In the genomic region with DNA sequence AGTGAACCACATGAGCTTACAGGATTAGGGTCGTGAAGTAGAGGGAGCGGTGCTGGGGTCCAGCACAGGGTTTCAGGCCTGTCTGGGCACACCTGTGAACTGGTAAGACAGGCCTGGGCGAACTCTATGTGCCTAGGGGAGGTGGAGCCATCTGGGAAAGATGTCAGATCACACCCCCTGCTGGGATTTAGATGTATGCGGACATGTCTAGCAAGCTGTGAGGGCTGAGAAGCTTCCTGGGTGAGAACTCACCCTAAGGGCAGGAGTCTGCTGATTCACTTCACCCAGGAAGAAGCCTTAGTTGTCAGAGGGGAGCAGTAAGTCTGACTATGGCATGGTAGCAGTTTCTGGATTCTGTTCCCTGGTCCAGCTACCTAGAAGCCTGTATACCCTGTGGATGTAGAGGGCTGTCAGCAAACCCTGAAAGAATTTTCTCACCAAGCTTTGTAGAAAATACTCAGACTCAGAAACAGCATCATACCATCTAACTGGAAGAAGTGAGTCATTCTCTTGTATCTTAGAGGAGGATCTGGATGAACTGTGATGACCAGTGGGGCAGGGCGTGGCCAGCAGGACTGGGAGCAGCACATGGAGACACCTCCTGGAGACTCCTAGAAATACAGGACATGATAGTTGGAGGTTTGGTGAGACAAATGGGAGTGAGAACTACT, we compare ENCODE assay signal across 8 cellular contexts. TPM values are rescaled to one million over a fixed set of nuclear protein-coding genes. Genes with fewer than 3 reads are reported as not detected.
DNase-seq lines count a peak whose midpoint lies in the region; ATAC-seq, FAIRE-seq and TF ChIP-seq lines count a peak whose summit lies in the region.

No MANE protein-coding gene starts in this region.

- H3K4me3 Mint-ChIP-seq in activated naive CD8-positive, alpha-beta T cell treated with anti-CD3 and anti-CD28 coated beads for 36 hours, result no peak overlapping the region
- no peak overlapping the region for H3K4me3 Mint-ChIP-seq in progenitor cell of endocrine pancreas (ENCODE audit: low read depth)

- no peaks in the 10 kb centered on the region for H3K9me3 Mint-ChIP-seq in activated naive CD8-positive, alpha-beta T cell treated with anti-CD3 and anti-CD28 coated beads for 36 hours
- no peaks in the 10 kb centered on the region for H3K9me3 Mint-ChIP-seq in progenitor cell of endocrine pancreas (ENCODE audit: low read depth)

- ATAC-seq in A549 (peak; percentile 93 to 98), left ventricle myocardium superior (peak; percentile 66), GM21717 (IDR thresholded peaks at IDR 0.05; ENCODE audit: unreplicated experiment) (no peak)

- DNase-seq in A549 (ENCODE audit: low read depth in 1 of 2, low spot score in 1 of 2), result peak; percentile 90 to 98
- DNase-seq in GM10248 (ENCODE audit: extremely low spot score), result peak; percentile 33
- DNase-seq in NCI-H2196 treated with DMSO at 0.1 percent for 48 hours (lab: John Stamatoyannopoulos, UW; ENCODE audit: unreplicated experiment), result peak; percentile 52
- peak; percentile 48 for DNase-seq in activated naive CD8-positive, alpha-beta T cell treated with anti-CD3 and anti-CD28 coated beads for 36 hours
- DNase-seq in left ventricle myocardium superior, result peak; percentile 63
- DNase-seq in progenitor cell of endocrine pancreas (ENCODE audit: low spot score, unreplicated experiment), result no peak

- no peak for TF ChIP-seq POLR2A in A549 (IDR thresholded peaks at IDR 0.05; ENCODE audit: low read length)

- H3K4me1 Mint-ChIP-seq in activated naive CD8-positive, alpha-beta T cell treated with anti-CD3 and anti-CD28 coated beads for 36 hours, result peaks cover 12% of the 10 kb centered on the region
- no peaks in the 10 kb centered on the region for H3K4me1 Mint-ChIP-seq in progenitor cell of endocrine pancreas (ENCODE audit: low read depth)

- no peaks in the 10 kb centered on the region for H3K36me3 Mint-ChIP-seq in activated naive CD8-positive, alpha-beta T cell treated with anti-CD3 and anti-CD28 coated beads for 36 hours
- H3K36me3 Mint-ChIP-seq in progenitor cell of endocrine pancreas (ENCODE audit: insufficient read depth), result no peaks in the 10 kb centered on the region

- POLR2A ChIA-PET in A549 (lab: Yijun Ruan, JAX), result interaction anchor here (0.8 to 3.2 kb wide), 9 partner anchors 9 to 395 kb away, joined by 3 to 33 read pairs (median 5); partner anchors contain the start of genes ATL1, PYGL, TMX1 and TRIM9
- POLR2A ChIA-PET in GM10248 (lab: Yijun Ruan, JAX), result no interaction called here

- peak; percentile 35 to 63; a peak in 2 of 5 replicates for TF ChIP-seq EP300 in A549 (IDR thresholded peaks at IDR 0.05)

- H3K27me3 Mint-ChIP-seq in activated naive CD8-positive, alpha-beta T cell treated with anti-CD3 and anti-CD28 coated beads for 36 hours, result no peaks in the 10 kb centered on the region
- peaks cover 4% of the 10 kb centered on the region for H3K27me3 Mint-ChIP-seq in progenitor cell of endocrine pancreas

- H3K4me1 ChIP-seq in A549, result peaks cover 21% of the 10 kb centered on the region

- intact Hi-C loops in left ventricle myocardium superior (cut with micrococcal nuclease), result loop anchor here (5.0 to 10.0 kb wide), 2 partner anchors 267 to 819 kb away; no protein-coding TSS in a partner anchor

- 2% methylated on average over 5 of the region's 5 CpGs for WGBS in A549 (ENCODE audit: missing lambda C conversion rate)

- peak; percentile 52 for TF ChIP-seq CTCF in A549 (IDR thresholded peaks at IDR 0.05)
- TF ChIP-seq CTCF in GM10248 (IDR thresholded peaks at IDR 0.05; ENCODE audit: control extremely low read depth, extremely low read depth, low read depth, missing control alignments), result no peak
- TF ChIP-seq CTCF in progenitor cell of endocrine pancreas (IDR thresholded peaks at IDR 0.05; ENCODE audit: unreplicated experiment), result no peak

- peak; percentile 31 to 54; a peak in 3 of 5 replicates for TF ChIP-seq RAD21 in A549 (conservative IDR thresholded peaks at IDR 0.05 in 1 of 2, IDR thresholded peaks at IDR 0.05 in 1 of 2)

- peak overlapping the region; percentile 9; the same call in 1 of the 3 replicates for H3K4me3 ChIP-seq in A549
- no peak overlapping the region for H3K4me3 ChIP-seq in skin epidermis

- H3K27ac ChIP-seq in A549 (peak overlapping the region; percentile 89 to 92), skin epidermis (peak overlapping the region in 20 of 21 experiments; percentile 18 to 85 (median 66))

- CTCF ChIA-PET in A549 (lab: Yijun Ruan, JAX), result interaction anchor here (0.6 to 3.4 kb wide), 29 partner anchors 9 to 824 kb away, joined by 3 to 29 read pairs (median 4); partner anchors contain the start of genes PYGL and TRIM9
- CTCF ChIA-PET in GM10248 (lab: Yijun Ruan, JAX), result interaction anchor here (0.8 to 1.2 kb wide), 3 partner anchors 9 to 12 kb away, joined by 3 read pairs; partner anchors contain the start of gene PYGL

- no peak overlapping the region for H3K27ac Mint-ChIP-seq in activated naive CD8-positive, alpha-beta T cell treated with anti-CD3 and anti-CD28 coated beads for 36 hours
- H3K27ac Mint-ChIP-seq in progenitor cell of endocrine pancreas, result no peak overlapping the region

- H3K4me2 ChIP-seq in A549, result peak overlapping the region; percentile 74

- H3K9me3 ChIP-seq in A549, result no peaks in the 10 kb centered on the region

- FAIRE-seq in A549 (lab: Jason Lieb, UNC), result peak; percentile 93

TF ChIP-seq in A549, 52 proteins besides CTCF, POLR2A, EP300 and RAD21 (continues in another document):
- TF ChIP-seq KDM5A (IDR thresholded peaks at IDR 0.05), result no peak
- no peak for TF ChIP-seq KDM1A (IDR thresholded peaks at IDR 0.05; ENCODE audit: low read depth)
- TF ChIP-seq FOSB (CRISPR knock-in tag; IDR thresholded peaks at IDR 0.05), result no peak
- TF ChIP-seq ZNF302 (CRISPR knock-in tag; IDR thresholded peaks at IDR 0.05), result no peak
- no peak for TF ChIP-seq NFE2L2 (conservative IDR thresholded peaks at IDR 0.05; ENCODE audit: low read length)
- peak; percentile 26; the same call in 1 of the 2 replicates for TF ChIP-seq E2F6 (IDR thresholded peaks at IDR 0.05; ENCODE audit: borderline replicate concordance, low read depth)
- TF ChIP-seq, protein P1, sequence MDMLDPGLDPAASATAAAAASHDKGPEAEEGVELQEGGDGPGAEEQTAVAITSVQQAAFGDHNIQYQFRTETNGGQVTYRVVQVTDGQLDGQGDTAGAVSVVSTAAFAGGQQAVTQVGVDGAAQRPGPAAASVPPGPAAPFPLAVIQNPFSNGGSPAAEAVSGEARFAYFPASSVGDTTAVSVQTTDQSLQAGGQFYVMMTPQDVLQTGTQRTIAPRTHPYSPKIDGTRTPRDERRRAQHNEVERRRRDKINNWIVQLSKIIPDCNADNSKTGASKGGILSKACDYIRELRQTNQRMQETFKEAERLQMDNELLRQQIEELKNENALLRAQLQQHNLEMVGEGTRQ (IDR thresholded peaks at IDR 0.05), result no peak
- no peak for TF ChIP-seq ZFP36 (IDR thresholded peaks at IDR 0.05; ENCODE audit: borderline replicate concordance, partially characterized antibody)
- peak; percentile 30; the same call in 1 of the 3 replicates for TF ChIP-seq SMC3 (IDR thresholded peaks at IDR 0.05)
- TF ChIP-seq RFX5 (IDR thresholded peaks at IDR 0.05), result no peak
- peak; percentile 76 for TF ChIP-seq JUNB (IDR thresholded peaks at IDR 0.05)
- no peak for TF ChIP-seq CHD4 (IDR thresholded peaks at IDR 0.05; ENCODE audit: borderline replicate concordance)
- TF ChIP-seq, protein P2, sequence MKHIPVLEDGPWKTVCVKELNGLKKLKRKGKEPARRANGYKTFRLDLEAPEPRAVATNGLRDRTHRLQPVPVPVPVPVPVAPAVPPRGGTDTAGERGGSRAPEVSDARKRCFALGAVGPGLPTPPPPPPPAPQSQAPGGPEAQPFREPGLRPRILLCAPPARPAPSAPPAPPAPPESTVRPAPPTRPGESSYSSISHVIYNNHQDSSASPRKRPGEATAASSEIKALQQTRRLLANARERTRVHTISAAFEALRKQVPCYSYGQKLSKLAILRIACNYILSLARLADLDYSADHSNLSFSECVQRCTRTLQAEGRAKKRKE (CRISPR knock-in tag; IDR thresholded peaks at IDR 0.05; ENCODE audit: low read depth), result no peak
- TF ChIP-seq HOXB13 (CRISPR knock-in tag; IDR thresholded peaks at IDR 0.05; ENCODE audit: low read depth), result no peak
- no peak for TF ChIP-seq POLR2AphosphoS2 (conservative IDR thresholded peaks at IDR 0.05; ENCODE audit: low read length)
- TF ChIP-seq CBX8 (IDR thresholded peaks at IDR 0.05), result no peak
- peak; percentile 52 to 58; a peak in 4 of 5 replicates for TF ChIP-seq JUN (IDR thresholded peaks at IDR 0.05)
- no peak for TF ChIP-seq HEYL (CRISPR knock-in tag; IDR thresholded peaks at IDR 0.05)
- TF ChIP-seq HOXB5 (CRISPR knock-in tag; IDR thresholded peaks at IDR 0.05), result no peak
- TF ChIP-seq FOXS1 (CRISPR knock-in tag; IDR thresholded peaks at IDR 0.05), result no peak
- no peak for TF ChIP-seq ESRRA (IDR thresholded peaks at IDR 0.05; ENCODE audit: borderline replicate concordance, low read length)
- TF ChIP-seq MYC (IDR thresholded peaks at IDR 0.05; ENCODE audit: borderline replicate concordance, low read length), result peak; percentile 52; the same call in 1 of the 2 replicates
- TF ChIP-seq NPAS2 (CRISPR knock-in tag; IDR thresholded peaks at IDR 0.05; ENCODE audit: borderline replicate concordance), result no peak
- no peak for TF ChIP-seq PHF8 (IDR thresholded peaks at IDR 0.05; ENCODE audit: borderline replicate concordance, low read depth)
- TF ChIP-seq FOSL2 (IDR thresholded peaks at IDR 0.05), result peak; percentile 82
- peak; percentile 95 for TF ChIP-seq FOSL2 (CRISPR knock-in tag; IDR thresholded peaks at IDR 0.05)
- no peak for TF ChIP-seq HOXA7 (CRISPR knock-in tag; IDR thresholded peaks at IDR 0.05)
- TF ChIP-seq MAZ (IDR thresholded peaks at IDR 0.05; ENCODE audit: borderline replicate concordance, low read depth, low read length), result no peak

RNA-seq across cellular contexts. Expression of gene PYGL, which starts 11.2 kb away (rescaled TPM):
- polyA plus RNA-seq in A549 (2011; rRNA removed) (119 and 122 TPM in 2 replicates), A549 (2017; fragmentation: RNase III; extraction: RNeasy Plus Mini Kit Qiagen cat#74134 plus additional on column Dnase treatment) (95.9 to 112 TPM (median 112 TPM) in 3 replicates)
- 85.1 and 98.4 TPM in 2 replicates for polyA plus RNA-seq in A549 (2012; cell fraction: cytosol; rRNA removed)
- 70.7 and 72.6 TPM in 2 replicates for polyA plus RNA-seq in A549 (2012; cell fraction: nucleus; rRNA removed)
- polyA minus RNA-seq in A549 (2011; rRNA and poly(A)+ RNA removed), result 68.2 and 68.9 TPM in 2 replicates
- total RNA-seq in activated naive CD8-positive, alpha-beta T cell treated with anti-CD3 and anti-CD28 coated beads for 36 hours, result 1 to 10 TPM; 2.3 to 2.5 TPM
- total RNA-seq in left ventricle myocardium superior (6.6 TPM), progenitor cell of endocrine pancreas (12.0 and 15.3 TPM in 2 replicates)
